In genomic region chr16:30805370-30806169, GRCh38 we compare ENCODE assay signal across 8 cellular contexts. TPM values are rescaled to one million over a fixed set of nuclear protein-coding genes. Genes with fewer than 3 reads are reported as not detected.
A peak's percentile ranks its signal among the peaks of the same experiment; 100 is the strongest.
DNase-seq lines count a peak whose midpoint lies in the region; ATAC-seq and TF ChIP-seq lines count a peak whose summit lies in the region.

No MANE protein-coding gene starts in this region.

- peak overlapping the region; percentile 91 for H3K27ac Mint-ChIP-seq in osteocyte (ENCODE audit: unreplicated experiment)

- no peak for ATAC-seq in GM21717 (IDR thresholded peaks at IDR 0.05; ENCODE audit: unreplicated experiment)

- H3K27me3 Mint-ChIP-seq in osteocyte (ENCODE audit: unreplicated experiment): no peaks in the 10 kb centered on the region

- H3K9me3 Mint-ChIP-seq in osteocyte (ENCODE audit: unreplicated experiment): no peaks in the 10 kb centered on the region

- H3K9me3 ChIP-seq in uterus: no peaks in the 10 kb centered on the region

- H3K27me3 ChIP-seq in uterus: no peaks in the 10 kb centered on the region

- H3K4me1 Mint-ChIP-seq in osteocyte (ENCODE audit: unreplicated experiment): peaks cover 15% of the 10 kb centered on the region

- H3K36me3 Mint-ChIP-seq in osteocyte (ENCODE audit: unreplicated experiment): no peaks in the 10 kb centered on the region

- intact Hi-C loops in cardiac septum (cut with DNase I) (loop anchor here (1.0 kb wide), 1 partner anchor 18 kb away; the partner anchor contains the start of gene ZNF629), uterus (cut with DNase I; ENCODE audit: low total_unique reads) (no loop called here)

- in situ Hi-C loops in G401 (cut with HindIII; ENCODE audit: low sequenced_read_pairs): no loop called here

- TF ChIP-seq CTCF in osteocyte (IDR thresholded peaks at IDR 0.05) (peak; percentile 23), uterus (IDR thresholded peaks at IDR 0.05) (peak in 2 of 4 experiments; percentile 25 to 26)

- peaks cover 0 to 5% of the 10 kb centered on the region in 2 donors for H3K4me1 ChIP-seq in uterus

- peak overlapping the region; percentile 88 to 92 for H3K27ac ChIP-seq in uterus

- peak overlapping the region; percentile 90 for H3K4me3 Mint-ChIP-seq in osteocyte (ENCODE audit: unreplicated experiment)

- H3K36me3 ChIP-seq in uterus: no peaks in the 10 kb centered on the region

- H3K4me3 ChIP-seq in uterus: peak overlapping the region; percentile 55 to 69

- TF ChIP-seq POLR2A in uterus (IDR thresholded peaks at IDR 0.05): peak; percentile 57 to 91

- DNase-seq in G401 (ENCODE audit: low spot score): peak; percentile 91
- peak; percentile 78 for DNase-seq in LHCN-M2 (ENCODE audit: low read depth)
- peak; percentile 26 for DNase-seq in SKM-1 treated with dmso at 0.1 percent for 144 hours (lab: John Stamatoyannopoulos, UW; ENCODE audit: unreplicated experiment)
- DNase-seq in amniotic stem cell (lab: John Stamatoyannopoulos, UW): peak; percentile 55
- peak; percentile 93 for DNase-seq in cardiac septum (ENCODE audit: low spot score)
- DNase-seq in osteocyte (ENCODE audit: extremely low spot score, unreplicated experiment): peak; percentile 90
- DNase-seq in uterus: peak; percentile 84 to 89

RNA-seq across cellular contexts. Expression of gene ZNF629, which starts 18.6 kb away (rescaled TPM):
- 18.4 and 27.6 TPM in 2 replicates for total RNA-seq in G401 (2014; rRNA removed; shearing (Covaris generic))
- total RNA-seq in LHCN-M2 (2014; rRNA removed) (20.8 and 21.0 TPM in 2 replicates), cardiac septum (22.7 TPM), osteocyte (26.7 and 27.2 TPM in 2 replicates), uterus (10 to 100 TPM in 2 of 4 donors, 1 to 10 TPM in 2; 5.4 to 25.5 (median 10.7) TPM)
- 14.1 TPM for polyA plus RNA-seq in LHCN-M2 (2012)

RNA-seq across cellular contexts. Expression of gene RNF40, which starts 43.4 kb away (rescaled TPM):
- 136 and 189 TPM in 2 replicates for total RNA-seq in G401 (2014; rRNA removed; shearing (Covaris generic))
- 102 and 105 TPM in 2 replicates for total RNA-seq in LHCN-M2 (2014; rRNA removed)
- 68.0 TPM for polyA plus RNA-seq in LHCN-M2 (2012)
- 47.9 TPM for total RNA-seq in cardiac septum
- 116 and 118 TPM in 2 replicates for total RNA-seq in osteocyte
- 100 to 1,000 TPM in 2 of 4 donors, 10 to 100 TPM in 2; 20.5 to 130 (median 86.0) TPM for total RNA-seq in uterus

RNA-seq across cellular contexts. Expression of gene CFAP119, which starts 43.7 kb away (rescaled TPM):
- 2.4 and 6.5 TPM in 2 replicates for total RNA-seq in G401 (2014; rRNA removed; shearing (Covaris generic))
- total RNA-seq in LHCN-M2 (2014; rRNA removed) (4.0 and 5.1 TPM in 2 replicates), cardiac septum (1.0 TPM), osteocyte (5.0 and 9.7 TPM in 2 replicates), uterus (1 to 10 TPM in 2 of 4 donors, not detected in 2; 4.1 to 9.1 TPM)
- 4.9 TPM for polyA plus RNA-seq in LHCN-M2 (2012)

RNA-seq across cellular contexts. Expression of gene PHKG2, which starts 57.3 kb away (rescaled TPM):
- total RNA-seq in G401 (2014; rRNA removed; shearing (Covaris generic)): 35.9 TPM in 2 replicates
- total RNA-seq in LHCN-M2 (2014; rRNA removed) (39.8 and 42.3 TPM in 2 replicates), cardiac septum (13.2 TPM), osteocyte (28.6 and 31.1 TPM in 2 replicates), uterus (10 to 100 TPM; 13.5 to 44.7 (median 25.8) TPM)
- 27.4 TPM for polyA plus RNA-seq in LHCN-M2 (2012)

Comparison
In these comparisons a context has a peak if more than half of its experiments do, and no peak if none do; other contexts are left out.
1. DNase-seq: peak in every context shown above with its lines; median percentile 93 in cardiac septum; 91 in G401; 90 in osteocyte; 86 in uterus; 78 in LHCN-M2; 55 in amniotic stem cell; 26 in SKM-1 treated with dmso at 0.1 percent for 144 hours.